36 cellular contexts compared by ENCODE assay signal in genomic region chr9:84076359-84076758, GRCh38.
"Had no signal": no experiment of that assay in that cellular context is flagged by ENCODE, and none has a peak within 500 bp of the region (broad histone marks: within the 10 kb centered on the region; RNA-seq: fewer than 3 reads in every experiment).

No MANE protein-coding gene starts in this region.

- H3K36me3 ChIP-seq: adrenal gland, brain microvascular endothelial cell, breast epithelium had no signal

- H3K4me1 ChIP-seq: adrenal gland, breast epithelium had no signal

- H3K36me3 Mint-ChIP-seq: activated CD4-positive, alpha-beta memory T cell treated with anti-CD3 and anti-CD28 coated beads for 36 hours; activated naive CD8-positive, alpha-beta T cell treated with anti-CD3 and anti-CD28 coated beads for 36 hours had no signal

- ATAC-seq: activated CD8-positive, alpha-beta T cell treated with anti-CD3 and anti-CD28 coated beads for 36 hours; activated naive CD4-positive, alpha-beta T cell treated with anti-CD3 and anti-CD28 coated beads, Interleukin-2, amount 50 U/mL, for 72 hours; activated T-cell treated with anti-CD3 and anti-CD28 coated beads, Interleukin-2, amount 50 U/mL, for 4 hours; activated T-cell treated with anti-CD3 and anti-CD28 coated beads, Interleukin-2, amount 50 U/mL, for 72 hours; activated T-helper 17 cell treated with anti-CD3 and anti-CD28 coated beads, Interleukin-2, amount 50 U/mL, for 72 hours; body of pancreas; T-cell had no signal

- H3K27me3 ChIP-seq: adrenal gland, body of pancreas, brain microvascular endothelial cell, breast epithelium had no signal

- H3K4me3 ChIP-seq: adrenal gland, body of pancreas, breast epithelium had no signal

- H3K9me3 ChIP-seq: adrenal gland, body of pancreas, breast epithelium had no signal

- H3K4me1 Mint-ChIP-seq: activated B cell treated with CpG ODN at 0.5 μM for 24 hours; activated CD4-positive, alpha-beta T cell treated with anti-CD3 and anti-CD28 coated beads, Interleukin-2, amount 10 ng/mL, durations not matched to agents 24 days and 14 days; activated naive CD8-positive, alpha-beta T cell treated with anti-CD3 and anti-CD28 coated beads for 36 hours; activated T-helper 17 cell treated with anti-CD3 and anti-CD28 coated beads, Interleukin-2, amount 50 U/mL, for 72 hours; T-cell had no signal

- H3K27ac Mint-ChIP-seq: activated B cell treated with CpG ODN at 0.5 μM for 24 hours; activated CD4-positive, alpha-beta memory T cell treated with anti-CD3 and anti-CD28 coated beads for 36 hours; activated CD4-positive, alpha-beta T cell treated with anti-CD3 and anti-CD28 coated beads, Interleukin-2, amount 10 ng/mL, durations not matched to agents 24 days and 14 days; activated CD8-positive, alpha-beta T cell treated with anti-CD3 and anti-CD28 coated beads for 36 hours; activated naive CD4-positive, alpha-beta T cell treated with anti-CD3 and anti-CD28 coated beads for 36 hours; activated naive CD4-positive, alpha-beta T cell treated with anti-CD3 and anti-CD28 coated beads, Interleukin-2, amount 50 U/mL, for 72 hours; activated naive CD8-positive, alpha-beta T cell treated with anti-CD3 and anti-CD28 coated beads for 36 hours; activated T-cell treated with anti-CD3 and anti-CD28 coated beads, Interleukin-2, amount 50 U/mL, for 72 hours; activated T-helper 1 cell treated with anti-CD3 and anti-CD28 coated beads, Interleukin-12 subunit alpha, Interleukin-12 subunit beta, Interleukin-2, Interleukin-4 antibody, amounts not matched to agents 30 ng/mL and 10 ng/mL and 1 ng/mL, durations not matched to agents 14 hours and 24 hours and 36 hours; activated T-helper 17 cell treated with anti-CD3 and anti-CD28 coated beads, Interleukin-2, amount 50 U/mL, for 72 hours; T-cell; T-helper 2 cell treated with Interferon-gamma antibody and Interleukin-4, amounts not matched to agents 5 μg/mL and 100 μg/mL, for 36 hours had no signal

- H3K27ac ChIP-seq: adrenal gland, body of pancreas, brain microvascular endothelial cell, breast epithelium, VCaP had no signal

- H3K4me3 Mint-ChIP-seq: activated B cell treated with CpG ODN at 0.5 μM for 24 hours; activated CD4-positive, alpha-beta memory T cell treated with anti-CD3 and anti-CD28 coated beads for 36 hours; activated CD4-positive, alpha-beta T cell treated with anti-CD3 and anti-CD28 coated beads, Interleukin-2, amount 10 ng/mL, durations not matched to agents 24 days and 14 days; activated CD8-positive, alpha-beta T cell treated with anti-CD3 and anti-CD28 coated beads for 36 hours; activated naive CD4-positive, alpha-beta T cell treated with anti-CD3 and anti-CD28 coated beads for 36 hours; activated naive CD8-positive, alpha-beta T cell treated with anti-CD3 and anti-CD28 coated beads for 36 hours; activated T-cell treated with anti-CD3 and anti-CD28 coated beads, Interleukin-2, amount 50 U/mL, for 4 hours; activated T-cell treated with anti-CD3 and anti-CD28 coated beads, Interleukin-2, amount 50 U/mL, for 72 hours; activated T-helper 1 cell treated with anti-CD3 and anti-CD28 coated beads, Interleukin-12 subunit alpha, Interleukin-12 subunit beta, Interleukin-2, Interleukin-4 antibody, amounts not matched to agents 30 ng/mL and 10 ng/mL and 1 ng/mL, durations not matched to agents 14 hours and 24 hours and 36 hours; activated T-helper 17 cell treated with anti-CD3 and anti-CD28 coated beads, Interleukin-2, amount 50 U/mL, for 72 hours; T-cell; T-helper 2 cell treated with Interferon-gamma antibody and Interleukin-4, amounts not matched to agents 5 μg/mL and 100 μg/mL, for 36 hours had no signal

- FAIRE-seq: astrocyte, TTC549 had no signal

- DNase-seq: activated B cell treated with CpG ODN at 0.5 μM for 24 hours; activated CD4-positive, alpha-beta memory T cell treated with anti-CD3 and anti-CD28 coated beads for 36 hours; activated CD4-positive, alpha-beta T cell treated with anti-CD3 and anti-CD28 coated beads for 4 hours; activated CD4-positive, alpha-beta T cell treated with anti-CD3 and anti-CD28 coated beads, Interleukin-2, amount 10 ng/mL, durations not matched to agents 24 days and 14 days; activated CD4-positive, alpha-beta T cell treated with anti-CD3 and anti-CD28 coated beads, Interleukin-2, amount 50 U/mL, for 1 hour; activated CD4-positive, alpha-beta T cell treated with anti-CD3 and anti-CD28 coated beads, Interleukin-2, amount 50 U/mL, for 4 hours; activated CD4-positive, CD25-positive, alpha-beta regulatory T cell treated with anti-CD3 and anti-CD28 coated beads, Interleukin-2, amount 50 U/mL, for 72 hours; activated CD8-positive, alpha-beta memory T cell treated with anti-CD3 and anti-CD28 coated beads, Interleukin-2, amount 50 U/mL, for 4 hours; activated CD8-positive, alpha-beta T cell treated with anti-CD3 and anti-CD28 coated beads for 36 hours; activated effector memory CD4-positive, alpha-beta T cell treated with anti-CD3 and anti-CD28 coated beads, Interleukin-2, amount 50 U/mL, for 16 hours; activated gamma-delta T cell treated with Interleukin-2 at 50 U/mL for 16 hours; activated naive CD4-positive, alpha-beta T cell; activated naive CD4-positive, alpha-beta T cell treated with anti-CD3 and anti-CD28 coated beads for 36 hours; activated naive CD4-positive, alpha-beta T cell treated with anti-CD3 and anti-CD28 coated beads, Interleukin-2, amount 50 U/mL, for 16 hours; activated naive CD8-positive, alpha-beta T cell treated with anti-CD3 and anti-CD28 coated beads for 36 hours; activated T-cell treated with anti-CD3 and anti-CD28 coated beads for 4 hours; activated T-cell treated with anti-CD3 and anti-CD28 coated beads, Interleukin-2, amount 50 U/mL, for 1 hour; activated T-cell treated with anti-CD3 and anti-CD28 coated beads, Interleukin-2, amount 50 U/mL, for 4 hours; activated T-cell treated with anti-CD3 and anti-CD28 coated beads, Interleukin-2, amount 50 U/mL, for 72 hours; adrenal gland; amniotic stem cell; aorta; body of pancreas; brain microvascular endothelial cell; central memory CD4-positive, alpha-beta T cell; T-cell; T-helper 2 cell; T-helper 9 cell had no signal
